In the genomic region with DNA sequence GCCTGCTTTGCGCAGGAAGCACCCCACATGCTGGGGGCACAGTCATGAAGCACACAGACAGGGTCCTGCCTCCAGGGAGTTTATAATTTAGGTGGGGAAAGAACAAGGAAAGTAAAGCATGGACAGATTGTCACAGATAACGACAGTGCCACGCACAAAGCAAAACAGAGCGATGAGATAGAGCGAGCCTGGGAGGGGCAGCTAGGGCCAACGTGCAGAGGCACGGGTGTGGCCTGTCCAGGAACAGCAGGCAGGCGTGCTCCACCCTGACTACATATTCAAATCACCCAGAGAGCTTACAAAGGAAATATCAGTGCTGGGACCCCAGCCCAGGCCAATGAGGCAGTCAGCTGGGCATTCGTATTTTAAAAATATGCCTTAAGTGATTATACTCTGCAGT, we compare ENCODE assay signal across 17 cellular contexts. TPM values are rescaled to one million over a fixed set of nuclear protein-coding genes. Genes with fewer than 3 reads are reported as not detected.
DNase-seq lines count a peak whose midpoint lies in the region; ATAC-seq and TF ChIP-seq lines count a peak whose summit lies in the region.
"Had no signal": no experiment of that assay in that cellular context is flagged by ENCODE, and none has a peak within 500 bp of the region (broad histone marks: within the 10 kb centered on the region; RNA-seq: fewer than 3 reads in every experiment).

No MANE protein-coding gene starts in this region.

- POLR2A ChIA-PET in activated CD4-positive, alpha-beta memory T cell treated with anti-CD3 and anti-CD28 coated beads, Interleukin-2, amount 10 ng/mL, durations not matched to agents 7 days and 5 days (lab: Charles Lee) = interaction anchor here (0.8 to 1.2 kb wide), 2 partner anchors 17 to 48 kb away, joined by 3 read pairs; partner anchors contain the start of gene LGALS9
- POLR2A ChIA-PET in activated CD4-positive, alpha-beta memory T cell treated with anti-CD3 and anti-CD28 coated beads for 36 hours (lab: Charles Lee) = no interaction called here

- H3K4me3 ChIP-seq in hepatocyte = no peak overlapping the region
- H3K4me3 ChIP-seq in transverse colon = no peak overlapping the region
- H3K4me3 ChIP-seq: A549 had no signal

- no peak overlapping the region for H3K27ac ChIP-seq in hepatocyte
- H3K27ac ChIP-seq in transverse colon = peak overlapping the region; percentile 79 to 81 (median 80)
- H3K27ac ChIP-seq: A549 had no signal

- in situ Hi-C loops in transverse colon (cut with MboI; ENCODE audit: low pct_ligation_motif_present in 1 of 4, low pct_unique_long_range_greater_than_20kb in 1 of 4, low sequenced_read_pairs in 3 of 4) = loop anchor here in 1 of 4 donors (25.0 kb wide), 1 partner anchor 135 kb away; no protein-coding TSS in a partner anchor

- TF ChIP-seq CTCF in hepatocyte (IDR thresholded peaks at IDR 0.05; ENCODE audit: poor library complexity) (no peak), transverse colon (IDR thresholded peaks at IDR 0.05) (peak in 2 of 5 experiments; percentile 47 to 50)

- ATAC-seq in activated T-helper 17 cell treated with anti-CD3 and anti-CD28 coated beads, Interleukin-2, amount 50 U/mL, for 72 hours (replicated peaks) = no peak
- ATAC-seq in GM21381 (IDR thresholded peaks at IDR 0.05; ENCODE audit: unreplicated experiment) = no peak
- ATAC-seq: A549 had no signal

- WGBS in hepatocyte (ENCODE audit: low lambda C conversion rate, missing lambda C conversion rate) = 65% methylated on average over 9 of the region's 9 CpGs
- WGBS in transverse colon (ENCODE audit: low coverage in 1 of 2), 2 donors = 28 to 44% methylated on average over 7 to 9 of the region's 9 CpGs

- DNase-seq in activated CD4-positive, alpha-beta memory T cell treated with anti-CD3 and anti-CD28 coated beads, Interleukin-2, amount 10 ng/mL, durations not matched to agents 7 days and 5 days = no peak
- DNase-seq in activated CD4-positive, alpha-beta memory T cell treated with anti-CD3 and anti-CD28 coated beads for 36 hours = no peak
- DNase-seq in hepatocyte (ENCODE audit: low spot score) (peak; percentile 23), transverse colon (peak; percentile 84), cortex of kidney (lab: John Stamatoyannopoulos, UW) (no peak)
- no peak for DNase-seq in activated CD4-positive, alpha-beta T cell treated with anti-CD3 and anti-CD28 coated beads, Interleukin-2, amount 50 U/mL, for 4 hours
- DNase-seq: C1 segment of cervical spinal cord, DND-41, MV-4-11, NCI-H1417, NCI-H1930, NCI-H748 treated with DMSO at 0.1 percent for 48 hours, OCI-M1, RPMI8226 had no signal

- H3K9me3 Mint-ChIP-seq in activated CD4-positive, alpha-beta memory T cell treated with anti-CD3 and anti-CD28 coated beads, Interleukin-2, amount 10 ng/mL, durations not matched to agents 7 days and 5 days = no peaks in the 10 kb centered on the region
- no peaks in the 10 kb centered on the region for H3K9me3 Mint-ChIP-seq in activated CD4-positive, alpha-beta memory T cell treated with anti-CD3 and anti-CD28 coated beads for 36 hours
- H3K9me3 Mint-ChIP-seq in activated T-helper 17 cell treated with anti-CD3 and anti-CD28 coated beads, Interleukin-2, amount 50 U/mL, for 72 hours = no peaks in the 10 kb centered on the region

- peaks cover 36% of the 10 kb centered on the region for H3K36me3 Mint-ChIP-seq in activated CD4-positive, alpha-beta memory T cell treated with anti-CD3 and anti-CD28 coated beads, Interleukin-2, amount 10 ng/mL, durations not matched to agents 7 days and 5 days (ENCODE audit: low read depth)
- H3K36me3 Mint-ChIP-seq in activated CD4-positive, alpha-beta memory T cell treated with anti-CD3 and anti-CD28 coated beads for 36 hours = no peaks in the 10 kb centered on the region
- peaks cover 17% of the 10 kb centered on the region for H3K36me3 Mint-ChIP-seq in activated T-helper 17 cell treated with anti-CD3 and anti-CD28 coated beads, Interleukin-2, amount 50 U/mL, for 72 hours (ENCODE audit: low read depth)

- H3K79me2 ChIP-seq in hepatocyte = no peaks in the 10 kb centered on the region

- intact Hi-C loops in activated CD4-positive, alpha-beta memory T cell treated with anti-CD3 and anti-CD28 coated beads for 36 hours (cut with micrococcal nuclease) = no loop called here
- intact Hi-C loops in transverse colon (cut with DNase I; ENCODE audit: low total_unique reads) = no loop called here

- TF ChIP-seq EP300 in transverse colon (IDR thresholded peaks at IDR 0.05; ENCODE audit: low read depth) = peak; percentile 14

- H3K27me3 ChIP-seq in hepatocyte = no peaks in the 10 kb centered on the region
- H3K27me3 ChIP-seq in transverse colon = no peaks in the 10 kb centered on the region

- H3K4me2 ChIP-seq in hepatocyte = no peak overlapping the region
- H3K4me2 ChIP-seq: A549 had no signal

- H3K4me1 Mint-ChIP-seq in activated CD4-positive, alpha-beta memory T cell treated with anti-CD3 and anti-CD28 coated beads, Interleukin-2, amount 10 ng/mL, durations not matched to agents 7 days and 5 days = peaks cover 8% of the 10 kb centered on the region
- H3K4me1 Mint-ChIP-seq in activated CD4-positive, alpha-beta memory T cell treated with anti-CD3 and anti-CD28 coated beads for 36 hours (ENCODE audit: low read depth) = peaks cover 2% of the 10 kb centered on the region
- H3K4me1 Mint-ChIP-seq in activated T-helper 17 cell treated with anti-CD3 and anti-CD28 coated beads, Interleukin-2, amount 50 U/mL, for 72 hours = peaks cover 3% of the 10 kb centered on the region

- no peaks in the 10 kb centered on the region for H4K20me1 ChIP-seq in hepatocyte (ENCODE audit: insufficient read depth, poor library complexity, severe bottlenecking)

- TF ChIP-seq POLR2A in transverse colon (IDR thresholded peaks at IDR 0.05) = peak; percentile 31

- no peaks in the 10 kb centered on the region for H3K4me1 ChIP-seq in hepatocyte (ENCODE audit: insufficient read depth)
- H3K4me1 ChIP-seq in transverse colon = peaks cover 11 to 38% (median 29%) of the 10 kb centered on the region in 4 donors
- H3K4me1 ChIP-seq: A549 had no signal

- peak overlapping the region; percentile 25 for H3K27ac Mint-ChIP-seq in activated CD4-positive, alpha-beta memory T cell treated with anti-CD3 and anti-CD28 coated beads, Interleukin-2, amount 10 ng/mL, durations not matched to agents 7 days and 5 days
- no peak overlapping the region for H3K27ac Mint-ChIP-seq in activated CD4-positive, alpha-beta memory T cell treated with anti-CD3 and anti-CD28 coated beads for 36 hours
- H3K27ac Mint-ChIP-seq in activated T-helper 17 cell treated with anti-CD3 and anti-CD28 coated beads, Interleukin-2, amount 50 U/mL, for 72 hours = peak overlapping the region; percentile 15

- CTCF ChIA-PET in activated CD4-positive, alpha-beta memory T cell treated with anti-CD3 and anti-CD28 coated beads, Interleukin-2, amount 10 ng/mL, durations not matched to agents 7 days and 5 days (lab: Charles Lee) = interaction anchor here (0.6 to 6.3 kb wide), 5 partner anchors 27 to 294 kb away, joined by 3 to 57 read pairs (median 5); no protein-coding TSS in a partner anchor
- CTCF ChIA-PET in activated CD4-positive, alpha-beta memory T cell treated with anti-CD3 and anti-CD28 coated beads for 36 hours (lab: Charles Lee) = interaction anchor here (0.8 to 9.3 kb wide), 6 partner anchors 15 to 412 kb away, joined by 3 to 207 read pairs (median 4); no protein-coding TSS in a partner anchor

- H3K9me3 ChIP-seq in hepatocyte (ENCODE audit: low read depth) (no peaks in the 10 kb centered on the region), transverse colon (no peaks in the 10 kb centered on the region)
- H3K9me3 ChIP-seq: A549 had no signal

- H3K9me2 ChIP-seq in hepatocyte (replicated peaks; ENCODE audit: insufficient read depth) = no peaks in the 10 kb centered on the region

- H3K36me3 ChIP-seq in hepatocyte (replicated peaks; ENCODE audit: insufficient read depth, low read depth) (no peaks in the 10 kb centered on the region), transverse colon (no peaks in the 10 kb centered on the region)

- peaks cover 2% of the 10 kb centered on the region for H3K27me3 Mint-ChIP-seq in activated CD4-positive, alpha-beta memory T cell treated with anti-CD3 and anti-CD28 coated beads, Interleukin-2, amount 10 ng/mL, durations not matched to agents 7 days and 5 days
- no peaks in the 10 kb centered on the region for H3K27me3 Mint-ChIP-seq in activated CD4-positive, alpha-beta memory T cell treated with anti-CD3 and anti-CD28 coated beads for 36 hours
- no peaks in the 10 kb centered on the region for H3K27me3 Mint-ChIP-seq in activated T-helper 17 cell treated with anti-CD3 and anti-CD28 coated beads, Interleukin-2, amount 50 U/mL, for 72 hours

- H2AFZ ChIP-seq in hepatocyte = no peak overlapping the region

- H3K4me3 Mint-ChIP-seq in activated CD4-positive, alpha-beta memory T cell treated with anti-CD3 and anti-CD28 coated beads, Interleukin-2, amount 10 ng/mL, durations not matched to agents 7 days and 5 days = no peak overlapping the region
- no peak overlapping the region for H3K4me3 Mint-ChIP-seq in activated CD4-positive, alpha-beta memory T cell treated with anti-CD3 and anti-CD28 coated beads for 36 hours
- H3K4me3 Mint-ChIP-seq in activated T-helper 17 cell treated with anti-CD3 and anti-CD28 coated beads, Interleukin-2, amount 50 U/mL, for 72 hours = no peak overlapping the region

RNA-seq across cellular contexts. Expression of gene LGALS9, which starts 16.8 kb away (rescaled TPM):
- total RNA-seq in activated CD4-positive, alpha-beta memory T cell treated with anti-CD3 and anti-CD28 coated beads, Interleukin-2, amount 10 ng/mL, durations not matched to agents 7 days and 5 days = 100 to 1,000 TPM; 238 to 240 TPM
- total RNA-seq in activated CD4-positive, alpha-beta memory T cell treated with anti-CD3 and anti-CD28 coated beads for 36 hours = 10 to 100 TPM; 44.3 to 45.4 TPM
- total RNA-seq in activated T-helper 17 cell treated with anti-CD3 and anti-CD28 coated beads, Interleukin-2, amount 50 U/mL, for 72 hours = 10 to 100 TPM; 29.7 to 36.8 TPM
- 4.3 and 14.1 TPM in 2 replicates for total RNA-seq in hepatocyte
- 3.1 and 9.9 TPM in 2 replicates for polyA plus RNA-seq in hepatocyte
- total RNA-seq in transverse colon = 100 to 1,000 TPM; 245 to 463 (median 368) TPM

Comparison
In these comparisons a context has a peak if more than half of its experiments do, and no peak if none do; other contexts are left out.
1. RNA of gene LGALS9, which starts 16.8 kb away (total RNA-seq): 245 to 463 TPM in transverse colon and 238 to 240 TPM in activated CD4-positive, alpha-beta memory T cell treated with anti-CD3 and anti-CD28 coated beads, Interleukin-2, amount 10 ng/mL, durations not matched to agents 7 days and 5 days; 44.3 to 45.4 TPM in activated CD4-positive, alpha-beta memory T cell treated with anti-CD3 and anti-CD28 coated beads for 36 hours, 29.7 to 36.8 TPM in activated T-helper 17 cell treated with anti-CD3 and anti-CD28 coated beads, Interleukin-2, amount 50 U/mL, for 72 hours and 4.3 to 14.1 TPM in hepatocyte; every median in the first group is over 4 times any median in the second.
2. DNase-seq: peak in hepatocyte (single experiment) and transverse colon (single experiment); none in activated CD4-positive, alpha-beta memory T cell treated with anti-CD3 and anti-CD28 coated beads, Interleukin-2, amount 10 ng/mL, durations not matched to agents 7 days and 5 days (single experiment), activated CD4-positive, alpha-beta memory T cell treated with anti-CD3 and anti-CD28 coated beads for 36 hours (single experiment), activated CD4-positive, alpha-beta T cell treated with anti-CD3 and anti-CD28 coated beads, Interleukin-2, amount 50 U/mL, for 4 hours (0 of 2) and cortex of kidney (single experiment).